Comparison of ENCODE assay signal across 1 cellular context in the genomic region with DNA sequence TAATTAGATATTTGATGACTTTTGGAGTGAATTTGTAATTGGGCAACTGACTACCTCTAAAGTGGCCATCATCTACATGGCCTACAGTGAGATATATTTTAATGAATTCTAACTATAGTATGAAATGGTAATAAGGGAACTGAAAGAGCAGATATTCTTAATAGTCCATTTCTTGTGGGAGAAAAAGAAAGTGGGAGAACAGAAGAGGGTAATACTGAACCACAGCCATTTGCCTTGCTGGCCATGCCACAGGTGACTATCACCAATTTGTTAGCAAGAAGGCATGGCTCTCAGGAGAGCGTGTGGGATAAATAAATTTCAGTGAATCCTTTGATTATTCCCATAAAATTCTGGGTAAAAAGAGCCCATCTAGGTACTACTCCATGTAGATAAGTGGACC.
TF ChIP-seq lines count a peak whose summit lies in the region.

No MANE protein-coding gene starts in this region.

TF ChIP-seq in HepG2, 621 proteins besides CTCF, POLR2A, EP300 and RAD21 (continued from another document):
- TF ChIP-seq HNF1A (IDR thresholded peaks at IDR 0.05; ENCODE audit: low read depth) (no peak), HNF1A (CRISPR knock-in tag; IDR thresholded peaks at IDR 0.05; ENCODE audit: borderline replicate concordance) (no peak), ZMAT3 (CRISPR knock-in tag; conservative IDR thresholded peaks at IDR 0.05) (no peak), PHF20 (CRISPR knock-in tag; IDR thresholded peaks at IDR 0.05) (no peak), AGO1 (IDR thresholded peaks at IDR 0.05; ENCODE audit: low read depth, low read length, poor library complexity, severe bottlenecking) (no peak), CEBPG (CRISPR knock-in tag; IDR thresholded peaks at IDR 0.05) (no peak), ZNF317 (CRISPR knock-in tag; IDR thresholded peaks at IDR 0.05) (no peak), SP4 (CRISPR knock-in tag; IDR thresholded peaks at IDR 0.05) (no peak)
